Comparison of ENCODE assay signal across 24 cellular contexts in genomic region chr16:53619247-53619646, GRCh38.
"Had no signal": no experiment of that assay in that cellular context is flagged by ENCODE, and none has a peak within 500 bp of the region (broad histone marks: within the 10 kb centered on the region; RNA-seq: fewer than 3 reads in every experiment).

No MANE protein-coding gene starts in this region.

- ATAC-seq: K562, T-cell had no signal

- H3K27me3 Mint-ChIP-seq: IgD-negative memory B cell, T-cell had no signal

- DNase-seq: MV-4-11, NCI-H1048, NCI-H1105, NCI-H1417 treated with DMSO at 0.1 percent for 48 hours, NCI-H146, NCI-H1694 treated with DMSO at 0.1 percent for 48 hours, NCI-H1930, NCI-H2081, NCI-H2107, NCI-H2171 treated with DMSO at 0.1 percent for 48 hours, NCI-H345, NCI-H446 treated with DMSO at 0.1 percent for 48 hours, NCI-H510A treated with DMSO at 0.1 percent for 48 hours, NCI-H69, NCI-H774, Right ventricle myocardium superior, RPMI8226, SK-N-SH, SW 1271, T-cell had no signal

- H3K27ac ChIP-seq: HL-60, KMS-11 had no signal

- H3K9me3 Mint-ChIP-seq: IgD-negative memory B cell, T-cell had no signal

- H3K4me1 Mint-ChIP-seq: IgD-negative memory B cell, T-cell had no signal

- H3K4me3 Mint-ChIP-seq: IgD-negative memory B cell, T-cell had no signal

- H3K27ac Mint-ChIP-seq: IgD-negative memory B cell, T-cell had no signal
